9 cellular contexts compared by ENCODE assay signal in the genomic region with DNA sequence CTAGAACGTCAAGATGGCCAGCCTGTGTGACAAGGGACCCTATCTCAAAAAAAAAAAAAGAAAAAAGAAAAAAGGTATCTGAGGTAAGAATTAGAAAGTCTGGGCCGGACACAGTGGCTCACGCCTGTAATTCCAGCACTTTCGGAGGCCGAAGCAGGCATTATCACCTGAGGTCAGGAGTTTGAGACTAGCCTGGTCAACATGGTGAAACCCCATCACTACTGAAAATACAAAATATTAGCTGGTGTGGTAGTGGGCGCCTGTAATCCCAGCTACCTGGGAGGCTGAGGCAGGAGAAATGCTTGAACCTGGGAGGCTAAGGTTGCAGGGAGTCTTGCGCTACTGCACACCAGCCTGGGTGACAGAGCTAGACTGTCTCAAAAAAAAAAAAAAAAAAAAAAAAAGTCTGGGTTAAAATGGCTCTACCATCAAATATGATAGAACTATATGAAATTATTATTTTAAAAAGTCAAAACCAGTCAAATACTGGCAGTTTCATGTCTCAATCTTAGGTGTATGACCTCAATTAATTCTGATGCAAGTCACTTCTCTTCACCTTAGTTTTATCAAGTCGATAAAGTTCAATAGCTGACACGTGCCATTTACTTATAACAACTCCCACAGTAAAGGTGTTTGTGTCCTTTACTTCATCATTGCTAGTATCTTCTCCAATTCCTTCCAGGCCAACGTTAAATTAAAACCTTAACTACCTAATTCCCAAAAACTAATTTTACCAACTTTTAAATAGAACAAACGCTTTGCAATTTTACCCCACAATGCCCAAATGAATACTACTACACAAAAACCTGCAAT. TPM values are rescaled to one million over a fixed set of nuclear protein-coding genes. Genes with fewer than 3 reads are reported as not detected.
DNase-seq lines count a peak whose midpoint lies in the region; ATAC-seq and TF ChIP-seq lines count a peak whose summit lies in the region.
"Had no signal": no experiment of that assay in that cellular context is flagged by ENCODE, and none has a peak within 500 bp of the region (broad histone marks: within the 10 kb centered on the region; RNA-seq: fewer than 3 reads in every experiment).

No MANE protein-coding gene starts in this region.

- peak overlapping the region in 2 of 3 donors; percentile 87 for H3K27ac ChIP-seq in thyroid gland

- peak overlapping the region; percentile 89 for H3K4me3 Mint-ChIP-seq in activated T-cell treated with anti-CD3 and anti-CD28 coated beads, Interleukin-2, amount 50 U/mL, for 4 hours

- no peaks in the 10 kb centered on the region for H3K9me3 Mint-ChIP-seq in activated T-cell treated with anti-CD3 and anti-CD28 coated beads, Interleukin-2, amount 50 U/mL, for 4 hours
- H3K9me3 Mint-ChIP-seq in activated naive CD4-positive, alpha-beta T cell treated with anti-CD3 and anti-CD28 coated beads, Interleukin-2, amount 50 U/mL, for 72 hours: no peaks in the 10 kb centered on the region

- H3K4me3 ChIP-seq in kidney epithelial cell (ENCODE audit: low read depth, low read length) (peak overlapping the region; percentile 86), thyroid gland (replicated peaks in 1 of 3) (peak overlapping the region; percentile 61 to 90 (median 84))

- H3K9me3 ChIP-seq in thyroid gland: no peaks in the 10 kb centered on the region

- no peaks in the 10 kb centered on the region for H3K27me3 Mint-ChIP-seq in activated T-cell treated with anti-CD3 and anti-CD28 coated beads, Interleukin-2, amount 50 U/mL, for 4 hours (ENCODE audit: low read depth)

- no peak for DNase-seq in activated T-cell treated with anti-CD3 and anti-CD28 coated beads, Interleukin-2, amount 50 U/mL, for 4 hours
- DNase-seq in activated T-cell treated with anti-CD3 and anti-CD28 coated beads, Interleukin-2, amount 50 U/mL, for 1 hour: no peak
- DNase-seq in activated naive CD4-positive, alpha-beta T cell treated with anti-CD3 and anti-CD28 coated beads, Interleukin-2, amount 50 U/mL, for 72 hours (ENCODE audit: low spot score in 2 of 2): no peak
- no peak for DNase-seq in kidney epithelial cell (ENCODE audit: low read depth)
- DNase-seq in thyroid gland: no peak
- no peak for DNase-seq in HuH-7.5 (ENCODE audit: low spot score)
- DNase-seq in NCI-H187 (lab: John Stamatoyannopoulos, UW): no peak
- no peak for DNase-seq in NCI-H1105 (lab: John Stamatoyannopoulos, UW)
- DNase-seq: NCI-H526 had no signal

- peaks cover 17 to 19% of the 10 kb centered on the region in 2 donors for H3K4me1 ChIP-seq in thyroid gland

- peak overlapping the region; percentile 96 to 98 for H3K27ac Mint-ChIP-seq in activated naive CD4-positive, alpha-beta T cell treated with anti-CD3 and anti-CD28 coated beads, Interleukin-2, amount 50 U/mL, for 72 hours

- H3K36me3 ChIP-seq in kidney epithelial cell (ENCODE audit: control insufficient read depth, insufficient read depth, low read length): peaks cover 5% of the 10 kb centered on the region
- peaks cover 26 to 34% of the 10 kb centered on the region in 2 donors for H3K36me3 ChIP-seq in thyroid gland

- H3K27me3 ChIP-seq in kidney epithelial cell (ENCODE audit: control insufficient read depth, insufficient read depth, low read length): no peaks in the 10 kb centered on the region
- no peaks in the 10 kb centered on the region for H3K27me3 ChIP-seq in thyroid gland

- intact Hi-C loops in thyroid gland (cut with DNase I): no loop called here

- no peak for ATAC-seq in activated T-cell treated with anti-CD3 and anti-CD28 coated beads, Interleukin-2, amount 50 U/mL, for 4 hours
- no peak for ATAC-seq in activated naive CD4-positive, alpha-beta T cell treated with anti-CD3 and anti-CD28 coated beads, Interleukin-2, amount 50 U/mL, for 72 hours

- TF ChIP-seq CTCF in kidney epithelial cell (IDR thresholded peaks at IDR 0.05; ENCODE audit: insufficient read depth, low read length, poor library complexity, severe bottlenecking) (no peak), thyroid gland (IDR thresholded peaks at IDR 0.05) (no peak)

- H3K4me1 Mint-ChIP-seq in activated T-cell treated with anti-CD3 and anti-CD28 coated beads, Interleukin-2, amount 50 U/mL, for 4 hours (ENCODE audit: low read depth): peaks cover 42% of the 10 kb centered on the region

- TF ChIP-seq POLR2A in thyroid gland (IDR thresholded peaks at IDR 0.05): no peak

- H3K36me3 Mint-ChIP-seq in activated T-cell treated with anti-CD3 and anti-CD28 coated beads, Interleukin-2, amount 50 U/mL, for 4 hours (ENCODE audit: insufficient read depth): peaks cover 55% of the 10 kb centered on the region
- H3K36me3 Mint-ChIP-seq in activated naive CD4-positive, alpha-beta T cell treated with anti-CD3 and anti-CD28 coated beads, Interleukin-2, amount 50 U/mL, for 72 hours: peaks cover 55 to 56% of the 10 kb centered on the region in 2 donors

- WGBS in thyroid gland, 2 donors: 71% methylated on average over 11 of the region's 11 CpGs

RNA-seq across cellular contexts. Expression of a gene that starts 1.1 kb away (rescaled TPM):
- 1,000 to 10,000 TPM; 2,570 to 2,655 (median 2,586) TPM for total RNA-seq in activated T-cell treated with anti-CD3 and anti-CD28 coated beads, Interleukin-2, amount 50 U/mL, for 4 hours
- total RNA-seq in activated naive CD4-positive, alpha-beta T cell treated with anti-CD3 and anti-CD28 coated beads, Interleukin-2, amount 50 U/mL, for 72 hours: 1,000 to 10,000 TPM; 2,960 to 3,243 TPM
- total RNA-seq in kidney epithelial cell: 4,807 and 5,097 TPM in 2 replicates
- total RNA-seq in thyroid gland: 1,000 to 10,000 TPM; 1,596 to 2,915 (median 2,211) TPM
